10 cellular contexts compared by ENCODE assay signal in the genomic region with DNA sequence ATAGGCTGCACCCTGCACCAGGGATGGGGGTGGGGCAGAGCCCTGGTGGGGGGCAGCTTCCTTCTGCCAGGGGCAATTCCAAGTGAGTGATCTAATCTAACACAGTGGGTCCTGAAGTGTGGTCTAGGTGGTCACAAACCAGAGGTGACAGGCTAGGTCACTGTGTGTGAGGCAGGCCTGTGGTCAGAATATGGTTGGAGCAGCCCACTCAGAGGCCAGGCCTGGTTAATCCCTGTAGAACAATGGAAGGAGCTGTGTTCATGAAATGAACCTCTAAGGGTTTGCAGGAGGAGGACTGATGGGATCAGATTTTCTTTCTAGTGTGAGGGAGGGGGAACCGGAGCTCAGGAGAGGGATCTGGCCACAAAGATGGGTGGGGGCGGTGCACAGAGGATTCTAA. TPM values are rescaled to one million over a fixed set of nuclear protein-coding genes. Genes with fewer than 3 reads are reported as not detected.
A peak's percentile ranks its signal among the peaks of the same experiment; 100 is the strongest.
DNase-seq lines count a peak whose midpoint lies in the region; ATAC-seq and TF ChIP-seq lines count a peak whose summit lies in the region.
"Had no signal": no experiment of that assay in that cellular context is flagged by ENCODE, and none has a peak within 500 bp of the region (broad histone marks: within the 10 kb centered on the region; RNA-seq: fewer than 3 reads in every experiment).

No MANE protein-coding gene starts in this region.

- H3K9me2 ChIP-seq in OCI-LY7 (ENCODE audit: insufficient read depth, low read length) (no peaks in the 10 kb centered on the region), MM.1S (replicated peaks; ENCODE audit: insufficient read depth, low read length) (no peaks in the 10 kb centered on the region)

- H3K27me3 Mint-ChIP-seq in T-helper 1 cell treated with Interleukin-12 subunit alpha and Interleukin-12 subunit beta and Interleukin-4 antibody, amounts not matched to agents 30 μg/mL and 1 μg/mL, for 36 hours (ENCODE audit: low read depth): peaks cover 4% of the 10 kb centered on the region
- peaks cover 2% of the 10 kb centered on the region for H3K27me3 Mint-ChIP-seq in brain

- no peaks in the 10 kb centered on the region for H3K79me2 ChIP-seq in OCI-LY7 (ENCODE audit: insufficient read depth, low read depth, low read length)
- no peaks in the 10 kb centered on the region for H3K79me2 ChIP-seq in MM.1S (ENCODE audit: low read length)

- H3K4me1 ChIP-seq in OCI-LY7 (ENCODE audit: insufficient read depth, low read length, poor library complexity, severe bottlenecking) (peaks cover 20% of the 10 kb centered on the region), MM.1S (ENCODE audit: low read length) (no peaks in the 10 kb centered on the region)
- H3K4me1 ChIP-seq: HAP-1 had no signal

- H3K36me3 Mint-ChIP-seq in T-helper 1 cell treated with Interleukin-12 subunit alpha and Interleukin-12 subunit beta and Interleukin-4 antibody, amounts not matched to agents 30 μg/mL and 1 μg/mL, for 36 hours (ENCODE audit: low read depth): no peaks in the 10 kb centered on the region
- H3K36me3 Mint-ChIP-seq in brain: no peaks in the 10 kb centered on the region

- no peak overlapping the region for H3K4me3 ChIP-seq in OCI-LY7 (ENCODE audit: low read depth, low read length, poor library complexity, severe bottlenecking)
- H3K4me3 ChIP-seq in MM.1S (ENCODE audit: low read length): no peak overlapping the region
- H3K4me3 ChIP-seq: HAP-1, tibial nerve had no signal

- H3K36me3 ChIP-seq in OCI-LY7 (ENCODE audit: insufficient read depth, low read length) (no peaks in the 10 kb centered on the region), MM.1S (replicated peaks; ENCODE audit: insufficient read depth, low read length) (no peaks in the 10 kb centered on the region)
- H3K36me3 ChIP-seq: HAP-1, tibial nerve had no signal

- H3K4me2 ChIP-seq in OCI-LY7 (ENCODE audit: low read length) (no peak overlapping the region), MM.1S (ENCODE audit: low read depth, low read length) (no peak overlapping the region)

- TF ChIP-seq CTCF in OCI-LY7 (conservative IDR thresholded peaks at IDR 0.05; ENCODE audit: low read length) (no peak), brain (conservative IDR thresholded peaks at IDR 0.05) (no peak), MM.1S (IDR thresholded peaks at IDR 0.05; ENCODE audit: low read length) (no peak)

- no peak for ATAC-seq in HG03159 (IDR thresholded peaks at IDR 0.05; ENCODE audit: unreplicated experiment)
- no peak for ATAC-seq in HG02588 (IDR thresholded peaks at IDR 0.05; ENCODE audit: unreplicated experiment)

- POLR2A ChIA-PET in OCI-LY7 (lab: Charles Lee): interaction anchor here (0.5 to 1.3 kb wide), 7 partner anchors 8 to 61 kb away, joined by 3 to 5 read pairs (median 3); no protein-coding TSS in a partner anchor

- BruUV-seq in OCI-LY7 (replicated peaks; lab: Mats Ljungman, UMichigan): no TSS peak

- H3K27ac ChIP-seq in OCI-LY7 (ENCODE audit: low read depth, low read length, poor library complexity, severe bottlenecking): no peak overlapping the region
- H3K27ac ChIP-seq in MM.1S (ENCODE audit: low read length): no peak overlapping the region

- CTCF ChIA-PET in OCI-LY7 (lab: Charles Lee; ENCODE audit: unreplicated experiment): interaction anchor here (0.6 to 5.5 kb wide), 8 partner anchors 11 to 104 kb away, joined by 3 to 48 read pairs (median 3); no protein-coding TSS in a partner anchor

- H3K27me3 ChIP-seq in MM.1S (replicated peaks; ENCODE audit: insufficient read depth, low read length): no peaks in the 10 kb centered on the region
- H3K27me3 ChIP-seq: tibial nerve had no signal

- intact Hi-C loops in OCI-LY7 (cut with micrococcal nuclease; ENCODE audit: unreplicated experiment): loop anchor here (1.0 kb wide), 2 partner anchors 61 to 155 kb away; no protein-coding TSS in a partner anchor
- intact Hi-C loops in posterior vena cava (cut with DNase I): loop anchor here (2.0 to 10.0 kb wide), 2 partner anchors 61 to 481 kb away; no protein-coding TSS in a partner anchor

- no peaks in the 10 kb centered on the region for H4K20me1 ChIP-seq in OCI-LY7 (ENCODE audit: insufficient read depth, low read length)
- H4K20me1 ChIP-seq in MM.1S (ENCODE audit: insufficient read depth, low read length): no peaks in the 10 kb centered on the region

- no peaks in the 10 kb centered on the region for H3K9me3 ChIP-seq in OCI-LY7 (ENCODE audit: low read length)
- H3K9me3 ChIP-seq in MM.1S (replicated peaks; ENCODE audit: insufficient read depth, low read length): no peaks in the 10 kb centered on the region
- H3K9me3 ChIP-seq: HAP-1, tibial nerve had no signal

- no peaks in the 10 kb centered on the region for H3K9me3 Mint-ChIP-seq in T-helper 1 cell treated with Interleukin-12 subunit alpha and Interleukin-12 subunit beta and Interleukin-4 antibody, amounts not matched to agents 30 μg/mL and 1 μg/mL, for 36 hours
- no peaks in the 10 kb centered on the region for H3K9me3 Mint-ChIP-seq in brain

- H2AFZ ChIP-seq in OCI-LY7 (ENCODE audit: low read length) (peak overlapping the region; percentile 30; the same call in 1 of the 2 replicates), MM.1S (ENCODE audit: low read length) (no peak overlapping the region)

- H3K4me3 Mint-ChIP-seq in T-helper 1 cell treated with Interleukin-12 subunit alpha and Interleukin-12 subunit beta and Interleukin-4 antibody, amounts not matched to agents 30 μg/mL and 1 μg/mL, for 36 hours: no peak overlapping the region
- H3K4me3 Mint-ChIP-seq in brain: no peak overlapping the region

- H3F3A ChIP-seq in MM.1S (ENCODE audit: insufficient read depth, low read length): no peaks in the 10 kb centered on the region

- H3K27ac Mint-ChIP-seq in T-helper 1 cell treated with Interleukin-12 subunit alpha and Interleukin-12 subunit beta and Interleukin-4 antibody, amounts not matched to agents 30 μg/mL and 1 μg/mL, for 36 hours: peak overlapping the region; percentile 45
- H3K27ac Mint-ChIP-seq in brain: peak overlapping the region; percentile 20 to 65 (median 44)

- peaks cover 30% of the 10 kb centered on the region for H3K4me1 Mint-ChIP-seq in T-helper 1 cell treated with Interleukin-12 subunit alpha and Interleukin-12 subunit beta and Interleukin-4 antibody, amounts not matched to agents 30 μg/mL and 1 μg/mL, for 36 hours (ENCODE audit: low read depth)
- H3K4me1 Mint-ChIP-seq in brain: peaks cover 34% of the 10 kb centered on the region

- no peak overlapping the region for H3K9ac ChIP-seq in MM.1S (ENCODE audit: low read length)

- DNase-seq in T-helper 1 cell (no peak), OCI-LY7 (ENCODE audit: low spot score) (no peak), posterior vena cava (ENCODE audit: low spot score) (peak; percentile 56), MM.1S (no peak)

RNA-seq across cellular contexts. Expression of a gene that starts 10.0 kb away (rescaled TPM):
- total RNA-seq in OCI-LY7 (2014; rRNA removed; shearing (Covaris generic)): 15.5 and 17.0 TPM in 2 replicates
- total RNA-seq in OCI-LY7 (2022) (33.4 and 33.6 TPM in 2 replicates), posterior vena cava (10 to 100 TPM; 56.6 to 57.4 TPM)
- polyA plus RNA-seq in brain (ENCODE audit: insufficient read depth, low read depth, low replicate concordance): 70.4 TPM

RNA-seq across cellular contexts. Expression of a gene that starts 35.8 kb away (rescaled TPM):
- not detected in 2 replicates for total RNA-seq in OCI-LY7 (2014; rRNA removed; shearing (Covaris generic))
- total RNA-seq in OCI-LY7 (2022): not detected in 2 replicates
- polyA plus RNA-seq in brain (ENCODE audit: insufficient read depth, low read depth, low replicate concordance): 178 TPM
- total RNA-seq in posterior vena cava: 10 to 100 TPM; 22.1 to 23.2 TPM

Comparison
In these comparisons a context has a peak if more than half of its experiments do, and no peak if none do; other contexts are left out.
1. RNA of a gene that starts 35.8 kb away (total RNA-seq): 22.1 to 23.2 TPM in posterior vena cava; not detected in OCI-LY7; every median in the first group is over 10 times any median in the second.